Comparison of ENCODE assay signal across 22 cellular contexts in the genomic region with DNA sequence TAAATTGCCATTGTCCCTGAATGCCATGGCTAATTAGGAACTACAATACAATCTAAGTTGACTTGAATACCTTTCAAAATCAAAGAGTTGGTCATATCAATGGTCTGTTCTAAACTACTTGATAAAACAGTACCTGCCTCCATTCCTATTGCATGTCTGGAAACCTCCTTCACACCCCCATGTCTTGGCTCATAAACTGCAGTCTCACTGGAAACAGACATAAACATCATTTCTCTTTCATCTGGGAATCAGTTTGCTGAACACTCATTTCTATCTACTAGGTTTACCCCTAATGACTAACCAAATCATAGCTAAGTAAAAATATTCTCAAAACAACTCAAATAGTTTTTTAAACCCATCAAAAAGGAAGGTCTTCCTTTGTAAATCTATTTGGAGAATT.
DNase-seq lines count a peak whose midpoint lies in the region; ATAC-seq, FAIRE-seq and TF ChIP-seq lines count a peak whose summit lies in the region.
"Had no signal": no experiment of that assay in that cellular context is flagged by ENCODE, and none has a peak within 500 bp of the region (broad histone marks: within the 10 kb centered on the region; RNA-seq: fewer than 3 reads in every experiment).

No MANE protein-coding gene starts in this region.

- dilution Hi-C loops in mammary epithelial cell (cut with HindIII; ENCODE audit: low sequenced_read_pairs): no loop called here

- H3K36me3 ChIP-seq in mammary epithelial cell (ENCODE audit: insufficient read depth, low read length): no peaks in the 10 kb centered on the region
- no peaks in the 10 kb centered on the region for H3K36me3 ChIP-seq in astrocyte (ENCODE audit: insufficient read depth, low read length)
- no peaks in the 10 kb centered on the region for H3K36me3 ChIP-seq in smooth muscle cell (ENCODE audit: low read depth)
- no peaks in the 10 kb centered on the region for H3K36me3 ChIP-seq in OCI-LY7 (ENCODE audit: insufficient read depth, low read length)
- H3K36me3 ChIP-seq in left lung: no peaks in the 10 kb centered on the region

- H3K9me3 Mint-ChIP-seq in MCF 10A (ENCODE audit: unreplicated experiment) (no peaks in the 10 kb centered on the region), astrocyte (ENCODE audit: unreplicated experiment) (no peaks in the 10 kb centered on the region)
- H3K9me3 Mint-ChIP-seq: CD8-positive, alpha-beta T cell had no signal

- BruUV-seq in mammary epithelial cell (replicated peaks; lab: Mats Ljungman, UMichigan) (no TSS peak), MCF 10A (replicated peaks; lab: Mats Ljungman, UMichigan) (no TSS peak), OCI-LY7 (replicated peaks; lab: Mats Ljungman, UMichigan) (no TSS peak)

- H3K4me2 ChIP-seq in mammary epithelial cell (ENCODE audit: insufficient read depth, low read depth, low read length) (no peak overlapping the region), astrocyte (ENCODE audit: low read length) (no peak overlapping the region), smooth muscle cell (peak overlapping the region; percentile 37), OCI-LY7 (ENCODE audit: low read length) (no peak overlapping the region)

- H3K9ac ChIP-seq in mammary epithelial cell (ENCODE audit: insufficient read depth, low read length) (no peak overlapping the region), astrocyte (ENCODE audit: low read length) (no peak overlapping the region), smooth muscle cell (ENCODE audit: low read depth) (peak overlapping the region; percentile 47)

- TF ChIP-seq CTCF in mammary epithelial cell (conservative IDR thresholded peaks at IDR 0.05 in 1 of 2, IDR thresholded peaks at IDR 0.05 in 1 of 2; ENCODE audit: extremely low read depth in 1 of 2, insufficient read depth in 1 of 2, low read depth in 1 of 2, low read length in 2 of 2) (no peak), MCF 10A (IDR thresholded peaks at IDR 0.05; ENCODE audit: unreplicated experiment) (no peak), astrocyte (IDR thresholded peaks at IDR 0.05; ENCODE audit: insufficient read depth, low read depth, low read length) (no peak), smooth muscle cell (IDR thresholded peaks at IDR 0.05; ENCODE audit: borderline replicate concordance, insufficient read depth, poor library complexity, severe bottlenecking) (no peak), OCI-LY7 (conservative IDR thresholded peaks at IDR 0.05; ENCODE audit: low read length) (no peak), left lung (IDR thresholded peaks at IDR 0.05) (no peak)

- H3K4me3 ChIP-seq in mammary epithelial cell (replicated peaks in 1 of 3; ENCODE audit: insufficient read depth in 1 of 3, low read depth in 2 of 3, low read length in 3 of 3): no peak overlapping the region
- H3K4me3 ChIP-seq in astrocyte (ENCODE audit: insufficient read depth, low read depth, low read length): no peak overlapping the region
- no peak overlapping the region for H3K4me3 ChIP-seq in smooth muscle cell
- H3K4me3 ChIP-seq in OCI-LY7 (ENCODE audit: low read depth, low read length, poor library complexity, severe bottlenecking): no peak overlapping the region
- no peak overlapping the region for H3K4me3 ChIP-seq in left lung

- H3K27ac ChIP-seq in mammary epithelial cell (ENCODE audit: insufficient read depth, low read depth, low read length) (no peak overlapping the region), astrocyte (ENCODE audit: low read depth, low read length) (no peak overlapping the region), smooth muscle cell (ENCODE audit: low read depth) (peak overlapping the region; percentile 87), OCI-LY7 (ENCODE audit: low read depth, low read length, poor library complexity, severe bottlenecking) (no peak overlapping the region), left lung (no peak overlapping the region)
- H3K27ac ChIP-seq: HL-60 had no signal

- H3K79me2 ChIP-seq in mammary epithelial cell (ENCODE audit: insufficient read depth, low read length) (peaks cover 64% of the 10 kb centered on the region), astrocyte (ENCODE audit: insufficient read depth, low read length) (peaks cover 58% of the 10 kb centered on the region), smooth muscle cell (ENCODE audit: low read depth) (peaks cover 6% of the 10 kb centered on the region), OCI-LY7 (ENCODE audit: insufficient read depth, low read depth, low read length) (no peaks in the 10 kb centered on the region)

- no peaks in the 10 kb centered on the region for H3F3A ChIP-seq in smooth muscle cell (ENCODE audit: low read depth)

- H3K27me3 ChIP-seq in mammary epithelial cell (ENCODE audit: insufficient read depth, low read length) (no peaks in the 10 kb centered on the region), astrocyte (ENCODE audit: insufficient read depth, low read length) (no peaks in the 10 kb centered on the region), smooth muscle cell (ENCODE audit: low read depth) (no peaks in the 10 kb centered on the region), left lung (no peaks in the 10 kb centered on the region)

- H3K36me3 Mint-ChIP-seq in MCF 10A (ENCODE audit: insufficient read depth, unreplicated experiment) (peaks cover 6% of the 10 kb centered on the region), astrocyte (ENCODE audit: low read depth, unreplicated experiment) (peaks cover 3% of the 10 kb centered on the region)
- H3K36me3 Mint-ChIP-seq: CD8-positive, alpha-beta T cell had no signal

- no peak for FAIRE-seq in astrocyte (lab: Jason Lieb, UNC)
- FAIRE-seq: D721Med, H1, HepG2 had no signal

- H3K27me3 Mint-ChIP-seq in MCF 10A (ENCODE audit: insufficient read depth, unreplicated experiment) (no peaks in the 10 kb centered on the region), astrocyte (ENCODE audit: low read depth, unreplicated experiment) (no peaks in the 10 kb centered on the region)

- H3K4me1 Mint-ChIP-seq in MCF 10A (ENCODE audit: insufficient read depth, unreplicated experiment) (peaks cover 14% of the 10 kb centered on the region), astrocyte (ENCODE audit: low read depth, unreplicated experiment) (peaks cover 18% of the 10 kb centered on the region)

- H4K20me1 ChIP-seq in mammary epithelial cell (ENCODE audit: insufficient read depth, low read length) (no peaks in the 10 kb centered on the region), astrocyte (ENCODE audit: insufficient read depth, low read length) (peaks cover 34% of the 10 kb centered on the region), smooth muscle cell (ENCODE audit: low read depth) (no peaks in the 10 kb centered on the region), OCI-LY7 (ENCODE audit: insufficient read depth, low read length) (no peaks in the 10 kb centered on the region)

- DNase-seq in mammary epithelial cell: peak; percentile 8
- no peak for DNase-seq in MCF 10A (ENCODE audit: unreplicated experiment)
- peak; percentile 56 for DNase-seq in astrocyte (ENCODE audit: low read depth)
- peak; percentile 88 for DNase-seq in kidney glomerular epithelial cell (lab: John Stamatoyannopoulos, UW)
- DNase-seq in smooth muscle cell (lab: John Stamatoyannopoulos, UW; ENCODE audit: unreplicated experiment): no peak
- no peak for DNase-seq in OCI-LY7 (ENCODE audit: low spot score)
- DNase-seq in left lung: no peak
- DNase-seq: 8988T; C1 segment of cervical spinal cord; CD8-positive, alpha-beta T cell; KBM-7; NCI-H1092 treated with DMSO at 0.1 percent for 48 hours; NCI-H1436 treated with DMSO at 0.1 percent for 48 hours; NCI-H1930; NCI-H510A; NCI-H748 treated with DMSO at 0.1 percent for 48 hours; SIG-M5 had no signal

- CTCF ChIA-PET in mammary epithelial cell (lab: Charles Lee; ENCODE audit: low non-redundant PET): no interaction called here
- CTCF ChIA-PET in MCF 10A (lab: Yijun Ruan, JAX): no interaction called here
- CTCF ChIA-PET in OCI-LY7 (lab: Charles Lee; ENCODE audit: unreplicated experiment): no interaction called here

- ATAC-seq in HG02763 (IDR thresholded peaks at IDR 0.05; ENCODE audit: unreplicated experiment): no peak
- no peak for ATAC-seq in left lung
- ATAC-seq: CD8-positive, alpha-beta T cell; HepG2 had no signal

- in situ Hi-C loops in mammary epithelial cell (cut with MboI; ENCODE audit: low sequenced_read_pairs in 2 of 2): no loop called here

- no peaks in the 10 kb centered on the region for H3K9me2 ChIP-seq in OCI-LY7 (ENCODE audit: insufficient read depth, low read length)

- H2AFZ ChIP-seq in mammary epithelial cell (ENCODE audit: low read depth, low read length): no peak overlapping the region
- no peak overlapping the region for H2AFZ ChIP-seq in astrocyte (ENCODE audit: low read depth, low read length)
- H2AFZ ChIP-seq in smooth muscle cell (ENCODE audit: low read depth): no peak overlapping the region
- H2AFZ ChIP-seq in OCI-LY7 (ENCODE audit: low read length): no peak overlapping the region

- H3K27ac Mint-ChIP-seq in MCF 10A (ENCODE audit: low read depth, unreplicated experiment) (no peak overlapping the region), astrocyte (ENCODE audit: unreplicated experiment) (peak overlapping the region; percentile 16)
- H3K27ac Mint-ChIP-seq: CD8-positive, alpha-beta T cell had no signal

- POLR2A ChIA-PET in MCF 10A (lab: Yijun Ruan, JAX): no interaction called here
- POLR2A ChIA-PET in OCI-LY7 (lab: Charles Lee): interaction anchor here (0.8 kb wide), 1 partner anchor 9 kb away, joined by 3 read pairs; no protein-coding TSS in a partner anchor

- intact Hi-C loops in mammary epithelial cell (cut with micrococcal nuclease): no loop called here
- intact Hi-C loops in MCF 10A (cut with micrococcal nuclease): no loop called here
- intact Hi-C loops in OCI-LY7 (cut with micrococcal nuclease; ENCODE audit: unreplicated experiment): no loop called here
- intact Hi-C loops in left lung (cut with DNase I): no loop called here

- H3K4me1 ChIP-seq in mammary epithelial cell (ENCODE audit: insufficient read depth, low read length) (no peaks in the 10 kb centered on the region), astrocyte (ENCODE audit: insufficient read depth, low read length) (peaks cover 3% of the 10 kb centered on the region), smooth muscle cell (ENCODE audit: low read depth) (no peaks in the 10 kb centered on the region), OCI-LY7 (ENCODE audit: insufficient read depth, low read length, poor library complexity, severe bottlenecking) (no peaks in the 10 kb centered on the region), left lung (no peaks in the 10 kb centered on the region)

- H3K4me3 Mint-ChIP-seq in MCF 10A (ENCODE audit: unreplicated experiment) (no peak overlapping the region), astrocyte (ENCODE audit: unreplicated experiment) (peak overlapping the region; percentile 51)
- H3K4me3 Mint-ChIP-seq: CD8-positive, alpha-beta T cell had no signal

- H3K9me3 ChIP-seq in mammary epithelial cell (replicated peaks; ENCODE audit: insufficient read depth, low read length) (no peaks in the 10 kb centered on the region), astrocyte (ENCODE audit: insufficient read depth, low read depth, low read length) (no peaks in the 10 kb centered on the region), smooth muscle cell (replicated peaks; ENCODE audit: low read depth) (no peaks in the 10 kb centered on the region), OCI-LY7 (ENCODE audit: low read length) (no peaks in the 10 kb centered on the region), left lung (no peaks in the 10 kb centered on the region)

Comparison
In these comparisons a context has a peak if more than half of its experiments do, and no peak if none do; other contexts are left out.
1. DNase-seq: peak in mammary epithelial cell (single experiment), astrocyte (single experiment) and kidney glomerular epithelial cell (single experiment); none in MCF 10A (single experiment), smooth muscle cell (single experiment), OCI-LY7 (single experiment) and left lung (0 of 2).